ENCODE assay signal across 22 cellular contexts in genomic region chr13:25352230-25352629, GRCh38. TPM values are rescaled to one million over a fixed set of nuclear protein-coding genes. Genes with fewer than 3 reads are reported as not detected.
"Had no signal": no experiment of that assay in that cellular context is flagged by ENCODE, and none has a peak within 500 bp of the region (broad histone marks: within the 10 kb centered on the region; RNA-seq: fewer than 3 reads in every experiment).

No MANE protein-coding gene starts in this region.

- ATAC-seq: activated CD8-positive, alpha-beta T cell treated with anti-CD3 and anti-CD28 coated beads, Interleukin-2, amount 10 ng/mL, durations not matched to agents 7 days and 5 days; activated naive CD4-positive, alpha-beta T cell treated with anti-CD3 and anti-CD28 coated beads, Interleukin-2, amount 50 U/mL, for 72 hours; activated T-helper 17 cell treated with anti-CD3 and anti-CD28 coated beads, Interleukin-2, amount 50 U/mL, for 72 hours; heart right ventricle; left lobe of liver; naive thymus-derived CD8-positive, alpha-beta T cell; stimulated activated naive CD8-positive, alpha-beta T cell treated with anti-CD3 and anti-CD28 coated beads, Interleukin-15, Interleukin-2, amounts not matched to agents 100 U/mL and 50 U/mL, for 24 hours; upper lobe of right lung had no signal

- H3K9me3 ChIP-seq: esophagus muscularis mucosa, heart right ventricle, prostate gland, upper lobe of right lung had no signal

- H3K36me3 ChIP-seq: esophagus muscularis mucosa, heart right ventricle, prostate gland, upper lobe of right lung, WERI-Rb-1 had no signal

- H3K4me3 ChIP-seq: esophagus muscularis mucosa, heart right ventricle, lung, prostate gland, upper lobe of right lung had no signal

- DNase-seq: activated CD4-positive, alpha-beta T cell treated with anti-CD3 and anti-CD28 coated beads, Interleukin-2, amount 50 U/mL, for 1 hour; activated CD4-positive, CD25-positive, alpha-beta regulatory T cell treated with anti-CD3 and anti-CD28 coated beads, Interleukin-2, amount 50 U/mL, for 72 hours; activated CD8-positive, alpha-beta T cell treated with anti-CD3 and anti-CD28 coated beads, Interleukin-2, amount 10 ng/mL, durations not matched to agents 7 days and 5 days; central memory CD4-positive, alpha-beta T cell; effector memory CD4-positive, alpha-beta T cell; heart right ventricle; kidney; naive thymus-derived CD8-positive, alpha-beta T cell; stimulated activated CD4-positive, alpha-beta T cell treated with anti-CD3 and anti-CD28 coated beads, Interleukin-4, amount 100 ng/mL, for 4 hours; stimulated activated naive CD8-positive, alpha-beta T cell treated with anti-CD3 and anti-CD28 coated beads, Interleukin-15, Interleukin-2, amounts not matched to agents 100 U/mL and 50 U/mL, for 24 hours; T1000; upper lobe of right lung; WERI-Rb-1 had no signal

- H3K27ac ChIP-seq: esophagus muscularis mucosa, heart right ventricle, prostate gland, upper lobe of right lung, WERI-Rb-1 had no signal

- H3K4me1 ChIP-seq: esophagus muscularis mucosa, heart right ventricle, prostate gland, upper lobe of right lung had no signal

- FAIRE-seq: astrocyte, colon, endothelial cell of umbilical vein, kidney had no signal

RNA-seq across cellular contexts. Expression of gene ATP8A2, which starts 19.5 kb away (rescaled TPM):
- total RNA-seq: left lobe of liver had no signal
